Comparison of ENCODE assay signal across 21 cellular contexts in the genomic region with DNA sequence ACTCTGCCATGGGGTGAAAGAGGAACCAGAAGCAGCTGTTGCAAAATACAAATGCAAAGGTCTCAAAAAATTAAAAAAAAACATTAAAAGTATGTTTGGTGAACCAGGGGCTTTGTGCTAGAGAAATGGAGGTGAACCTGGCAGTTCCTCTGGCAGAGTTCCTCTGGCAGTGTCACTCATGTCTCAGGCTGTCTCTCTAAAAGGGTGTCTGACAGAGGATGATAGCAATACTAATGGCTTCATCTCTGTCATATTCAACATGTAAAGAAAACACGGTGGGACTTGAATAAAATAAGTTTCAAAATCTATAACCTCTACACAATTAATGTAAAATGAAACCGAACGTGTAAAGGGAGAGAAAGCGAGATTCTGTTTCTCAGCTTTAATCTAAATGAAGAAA.
"Had no signal": no experiment of that assay in that cellular context is flagged by ENCODE, and none has a peak within 500 bp of the region (broad histone marks: within the 10 kb centered on the region; RNA-seq: fewer than 3 reads in every experiment).

No MANE protein-coding gene starts in this region.

- DNase-seq: activated CD4-positive, alpha-beta T cell treated with anti-CD3 and anti-CD28 coated beads, Interleukin-2, amount 50 U/mL, for 4 hours; activated CD8-positive, alpha-beta memory T cell treated with anti-CD3 and anti-CD28 coated beads, Interleukin-2, amount 50 U/mL, for 48 hours; activated naive CD4-positive, alpha-beta T cell treated with Interleukin-2 at 50 U/mL for 16 hours; activated naive CD8-positive, alpha-beta T cell treated with anti-CD3 and anti-CD28 coated beads for 36 hours; activated T-cell treated with anti-CD3 and anti-CD28 coated beads, Interleukin-2, amount 50 U/mL, for 48 hours; amniotic stem cell; cerebellar nuclear complex; endodermal cell; esophagus squamous epithelium; gastrocnemius medialis; hypothalamus; pancreas; spleen; stimulated activated CD4-positive, alpha-beta T cell treated with anti-CD3 and anti-CD28 coated beads, Interleukin-4, amount 100 ng/mL, for 24 hours; stimulated activated naive CD8-positive, alpha-beta T cell treated with anti-CD3 and anti-CD28 coated beads, Interleukin-15, Interleukin-2, amounts not matched to agents 100 U/mL and 50 U/mL, for 24 hours; substantia nigra; tibial artery had no signal

- H3K27me3 ChIP-seq: gastrocnemius medialis, right atrium auricular region, spleen, tibial artery had no signal

- H3K4me1 ChIP-seq: gastrocnemius medialis, pancreas, psoas muscle, right atrium auricular region, spleen, tibial artery had no signal

- ATAC-seq: gastrocnemius medialis; natural killer cell treated with Interleukin-12 subunit alpha and Interleukin-12 subunit beta and Interleukin-15 and Interleukin-18, amount 100 ng/mL, for 72 hours; psoas muscle; stimulated activated naive CD8-positive, alpha-beta T cell treated with anti-CD3 and anti-CD28 coated beads, Interleukin-15, Interleukin-2, amounts not matched to agents 100 U/mL and 50 U/mL, for 24 hours had no signal

- H3K27ac ChIP-seq: coronary artery, esophagus squamous epithelium, gastrocnemius medialis, pancreas, psoas muscle, right atrium auricular region, spleen, tibial artery had no signal

- H3K36me3 ChIP-seq: esophagus squamous epithelium, gastrocnemius medialis, pancreas, right atrium auricular region, spleen, tibial artery had no signal

- H3K4me3 ChIP-seq: coronary artery, esophagus squamous epithelium, gastrocnemius medialis, pancreas, psoas muscle, right atrium auricular region, spleen, tibial artery had no signal

- H3K9me3 ChIP-seq: esophagus squamous epithelium, gastrocnemius medialis, pancreas, psoas muscle, right atrium auricular region, spleen, tibial artery had no signal
